ENCODE assay signal across 1 cellular context in genomic region chr22:38201718-38202436, GRCh38.
TF ChIP-seq lines count a peak whose summit lies in the region.

Gene MAFF, plus strand, starts transcription at chr22:38201994. Its CDS starts 11,860 bp downstream, at chr22:38213854.

TF ChIP-seq in HepG2, 621 proteins besides CTCF, POLR2A, EP300 and RAD21 (continued from another document and continues in another):
- TF ChIP-seq DBP (CRISPR knock-in tag; IDR thresholded peaks at IDR 0.05; ENCODE audit: not compliant biosample characterization) (no peak), ZNF414 (CRISPR knock-in tag; IDR thresholded peaks at IDR 0.05) (peak; percentile 53; the same call in 1 of the 2 replicates), PRDM15 (CRISPR knock-in tag; IDR thresholded peaks at IDR 0.05) (peak; percentile 64; the same call in 1 of the 2 replicates), HDAC6 (IDR thresholded peaks at IDR 0.05; ENCODE audit: low read depth, low read length) (no peak), ZNF577 (CRISPR knock-in tag; IDR thresholded peaks at IDR 0.05; ENCODE audit: borderline replicate concordance, low read depth) (no peak), SPEN (CRISPR knock-in tag; IDR thresholded peaks at IDR 0.05; ENCODE audit: low read depth) (peak; percentile 64), MATR3 (CRISPR knock-in tag; IDR thresholded peaks at IDR 0.05) (no peak), ZNF160 (CRISPR knock-in tag; IDR thresholded peaks at IDR 0.05) (no peak), GMEB1 (CRISPR knock-in tag; IDR thresholded peaks at IDR 0.05; ENCODE audit: borderline replicate concordance) (no peak), PCBP2 (optimal IDR thresholded peaks at IDR 0.05; ENCODE audit: low read depth, low read length, poor library complexity, severe bottlenecking) (no peak), ZNF672 (CRISPR knock-in tag; IDR thresholded peaks at IDR 0.05) (no peak), PHF5A (CRISPR knock-in tag; IDR thresholded peaks at IDR 0.05; ENCODE audit: low read depth, unreplicated experiment) (no peak), NR0B2 (CRISPR knock-in tag; IDR thresholded peaks at IDR 0.05) (no peak), REXO4 (CRISPR knock-in tag; IDR thresholded peaks at IDR 0.05; ENCODE audit: borderline replicate concordance) (no peak), CERS6 (CRISPR knock-in tag; IDR thresholded peaks at IDR 0.05) (no peak), RNF2 (conservative IDR thresholded peaks at IDR 0.05; ENCODE audit: low read depth) (0 out of 2 replicates have a peak, but pooled peaks have one; percentile 14), GFI1 (CRISPR knock-in tag; IDR thresholded peaks at IDR 0.05; ENCODE audit: borderline replicate concordance) (no peak), ZNF777 (CRISPR knock-in tag; IDR thresholded peaks at IDR 0.05) (peak; percentile 91; the same call in 1 of the 2 replicates), KLF13 (CRISPR knock-in tag; IDR thresholded peaks at IDR 0.05) (no peak), PBX2 (CRISPR knock-in tag; IDR thresholded peaks at IDR 0.05) (no peak), ZNF124 (CRISPR knock-in tag; IDR thresholded peaks at IDR 0.05) (no peak), PLRG1 (conservative IDR thresholded peaks at IDR 0.05) (no peak), SRF (IDR thresholded peaks at IDR 0.05; ENCODE audit: low read depth, low read length) (no peak), ZNF383 (CRISPR knock-in tag; IDR thresholded peaks at IDR 0.05; ENCODE audit: borderline replicate concordance) (0 out of 2 replicates have a peak, but pooled peaks have one; percentile 41), HMGXB4 (CRISPR knock-in tag; IDR thresholded peaks at IDR 0.05; ENCODE audit: borderline replicate concordance in 1 of 2, low read depth in 1 of 2) (peak; percentile 44 to 76; a peak in 3 of 4 replicates), ZFP82 (CRISPR knock-in tag; IDR thresholded peaks at IDR 0.05; ENCODE audit: borderline replicate concordance) (no peak; the same call in 1 of the 2 replicates), CEBPB (IDR thresholded peaks at IDR 0.05; ENCODE audit: borderline replicate concordance, low read depth, low read length) (no peak), ZSCAN21 (CRISPR knock-in tag; IDR thresholded peaks at IDR 0.05; ENCODE audit: borderline replicate concordance) (no peak), ZSCAN22 (CRISPR knock-in tag; IDR thresholded peaks at IDR 0.05) (no peak), SRSF9 (IDR thresholded peaks at IDR 0.05; ENCODE audit: borderline replicate concordance, insufficient read depth, low read depth, low read length, poor library complexity, severe bottlenecking) (no peak), CENPT (CRISPR knock-in tag; IDR thresholded peaks at IDR 0.05; ENCODE audit: low read depth) (no peak), TBX3 (IDR thresholded peaks at IDR 0.05; ENCODE audit: borderline replicate concordance) (no peak), RAD51 (IDR thresholded peaks at IDR 0.05; ENCODE audit: borderline replicate concordance) (no peak), ISX (CRISPR knock-in tag; conservative IDR thresholded peaks at IDR 0.05) (no peak), MTF2 (CRISPR knock-in tag; IDR thresholded peaks at IDR 0.05; ENCODE audit: borderline replicate concordance) (no peak), HMG20A (CRISPR knock-in tag; IDR thresholded peaks at IDR 0.05; ENCODE audit: borderline replicate concordance) (no peak), RBFOX2 (IDR thresholded peaks at IDR 0.05; ENCODE audit: low read depth, low read length) (peak; percentile 92), PHB2 (IDR thresholded peaks at IDR 0.05; ENCODE audit: partially characterized antibody) (no peak), SP140L (CRISPR knock-in tag; IDR thresholded peaks at IDR 0.05; ENCODE audit: borderline replicate concordance) (no peak), BORCS8-MEF2B (CRISPR knock-in tag; IDR thresholded peaks at IDR 0.05) (no peak), ZBTB49 (CRISPR knock-in tag; IDR thresholded peaks at IDR 0.05; ENCODE audit: borderline replicate concordance) (no peak)
- TF ChIP-seq, protein P1, sequence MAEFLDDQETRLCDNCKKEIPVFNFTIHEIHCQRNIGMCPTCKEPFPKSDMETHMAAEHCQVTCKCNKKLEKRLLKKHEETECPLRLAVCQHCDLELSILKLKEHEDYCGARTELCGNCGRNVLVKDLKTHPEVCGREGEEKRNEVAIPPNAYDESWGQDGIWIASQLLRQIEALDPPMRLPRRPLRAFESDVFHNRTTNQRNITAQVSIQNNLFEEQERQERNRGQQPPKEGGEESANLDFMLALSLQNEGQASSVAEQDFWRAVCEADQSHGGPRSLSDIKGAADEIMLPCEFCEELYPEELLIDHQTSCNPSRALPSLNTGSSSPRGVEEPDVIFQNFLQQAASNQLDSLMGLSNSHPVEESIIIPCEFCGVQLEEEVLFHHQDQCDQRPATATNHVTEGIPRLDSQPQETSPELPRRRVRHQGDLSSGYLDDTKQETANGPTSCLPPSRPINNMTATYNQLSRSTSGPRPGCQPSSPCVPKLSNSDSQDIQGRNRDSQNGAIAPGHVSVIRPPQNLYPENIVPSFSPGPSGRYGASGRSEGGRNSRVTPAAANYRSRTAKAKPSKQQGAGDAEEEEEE (CRISPR knock-in tag; IDR thresholded peaks at IDR 0.05; ENCODE audit: borderline replicate concordance) = no peak
- TF ChIP-seq, protein P2, sequence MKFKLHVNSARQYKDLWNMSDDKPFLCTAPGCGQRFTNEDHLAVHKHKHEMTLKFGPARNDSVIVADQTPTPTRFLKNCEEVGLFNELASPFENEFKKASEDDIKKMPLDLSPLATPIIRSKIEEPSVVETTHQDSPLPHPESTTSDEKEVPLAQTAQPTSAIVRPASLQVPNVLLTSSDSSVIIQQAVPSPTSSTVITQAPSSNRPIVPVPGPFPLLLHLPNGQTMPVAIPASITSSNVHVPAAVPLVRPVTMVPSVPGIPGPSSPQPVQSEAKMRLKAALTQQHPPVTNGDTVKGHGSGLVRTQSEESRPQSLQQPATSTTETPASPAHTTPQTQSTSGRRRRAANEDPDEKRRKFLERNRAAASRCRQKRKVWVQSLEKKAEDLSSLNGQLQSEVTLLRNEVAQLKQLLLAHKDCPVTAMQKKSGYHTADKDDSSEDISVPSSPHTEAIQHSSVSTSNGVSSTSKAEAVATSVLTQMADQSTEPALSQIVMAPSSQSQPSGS (CRISPR knock-in tag; IDR thresholded peaks at IDR 0.05) = peak; percentile 87
- TF ChIP-seq, protein P3, sequence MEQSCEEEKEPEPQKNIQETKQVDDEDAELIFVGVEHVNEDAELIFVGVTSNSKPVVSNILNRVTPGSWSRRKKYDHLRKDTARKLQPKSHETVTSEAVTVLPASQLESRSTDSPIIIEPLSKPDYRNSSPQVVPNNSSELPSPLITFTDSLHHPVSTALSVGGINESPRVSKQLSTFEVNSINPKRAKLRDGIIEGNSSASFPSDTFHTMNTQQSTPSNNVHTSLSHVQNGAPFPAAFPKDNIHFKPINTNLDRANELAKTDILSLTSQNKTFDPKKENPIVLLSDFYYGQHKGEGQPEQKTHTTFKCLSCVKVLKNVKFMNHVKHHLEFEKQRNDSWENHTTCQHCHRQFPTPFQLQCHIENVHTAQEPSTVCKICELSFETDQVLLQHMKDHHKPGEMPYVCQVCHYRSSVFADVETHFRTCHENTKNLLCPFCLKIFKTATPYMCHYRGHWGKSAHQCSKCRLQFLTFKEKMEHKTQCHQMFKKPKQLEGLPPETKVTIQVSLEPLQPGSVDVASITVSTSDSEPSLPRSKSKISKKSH (CRISPR knock-in tag; IDR thresholded peaks at IDR 0.05; ENCODE audit: borderline replicate concordance) = no peak
